ENCODE assay signal across 1 cellular context in the genomic region with DNA sequence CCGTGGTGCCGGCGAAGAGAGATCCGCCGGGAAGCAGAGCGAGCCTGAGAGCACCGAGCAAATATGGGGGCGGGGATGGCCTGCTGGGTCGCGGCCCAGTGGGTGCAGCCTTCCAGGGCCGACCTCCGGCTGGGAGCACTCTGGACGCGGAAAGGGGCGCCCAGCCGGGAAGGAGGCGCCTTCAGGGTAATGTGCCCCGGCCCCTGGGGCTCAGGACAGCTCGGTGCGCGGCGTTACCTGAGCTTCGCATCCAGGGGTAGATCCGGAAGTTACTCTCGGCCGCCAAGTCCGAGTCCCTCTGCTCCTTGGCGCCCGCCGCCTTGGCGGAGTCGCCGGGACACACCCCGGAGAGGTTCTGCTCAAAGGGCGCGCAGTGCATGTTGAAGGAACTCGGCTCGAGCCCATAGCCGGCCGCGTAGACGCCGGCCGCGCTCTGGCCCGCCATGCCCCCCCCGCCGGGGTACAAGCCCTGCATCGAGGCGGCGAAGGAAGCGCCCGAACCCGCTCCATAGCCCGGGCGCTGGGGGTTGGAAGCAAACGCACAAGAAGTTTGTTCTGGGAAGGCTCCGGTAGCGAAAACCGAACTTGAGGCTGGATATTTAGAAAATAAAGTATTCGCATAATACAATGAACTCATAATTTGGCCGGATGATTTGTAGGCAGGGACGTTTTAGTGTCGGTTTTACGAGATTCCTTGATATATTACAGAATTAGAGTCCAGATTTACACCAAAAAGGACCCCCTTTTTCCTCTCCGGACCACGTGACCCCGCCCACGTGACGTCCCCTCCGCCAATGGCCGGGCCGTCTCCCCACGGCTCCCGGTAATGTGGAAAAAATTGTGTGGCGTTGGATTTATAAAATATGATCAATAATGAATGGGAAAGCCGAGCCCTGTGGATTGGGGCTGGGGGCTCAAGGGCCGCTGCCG.
TF ChIP-seq lines count a peak whose summit lies in the region.

A gene (minus strand): TSS at position 736 of the 930 bp plus-strand sequence. CDS start 99 bp downstream, at position 637.

TF ChIP-seq in K562, 482 proteins besides CTCF, POLR2A, EP300 and RAD21 (continued from another document and continues in another):
- TF ChIP-seq, protein P1, sequence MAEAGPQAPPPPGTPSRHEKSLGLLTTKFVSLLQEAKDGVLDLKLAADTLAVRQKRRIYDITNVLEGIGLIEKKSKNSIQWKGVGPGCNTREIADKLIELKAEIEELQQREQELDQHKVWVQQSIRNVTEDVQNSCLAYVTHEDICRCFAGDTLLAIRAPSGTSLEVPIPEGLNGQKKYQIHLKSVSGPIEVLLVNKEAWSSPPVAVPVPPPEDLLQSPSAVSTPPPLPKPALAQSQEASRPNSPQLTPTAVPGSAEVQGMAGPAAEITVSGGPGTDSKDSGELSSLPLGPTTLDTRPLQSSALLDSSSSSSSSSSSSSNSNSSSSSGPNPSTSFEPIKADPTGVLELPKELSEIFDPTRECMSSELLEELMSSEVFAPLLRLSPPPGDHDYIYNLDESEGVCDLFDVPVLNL (CRISPR knock-in tag; IDR thresholded peaks at IDR 0.05; ENCODE audit: low read depth), result no peak
- no peak for TF ChIP-seq CEBPG (CRISPR knock-in tag; IDR thresholded peaks at IDR 0.05)
- no peak for TF ChIP-seq CEBPG (tag; conservative IDR thresholded peaks at IDR 0.05 in 1 of 2, IDR thresholded peaks at IDR 0.05 in 1 of 2)
- TF ChIP-seq ZFX (CRISPR knock-in tag; IDR thresholded peaks at IDR 0.05), result peak; percentile 91
- TF ChIP-seq OTX1 (CRISPR knock-in tag; IDR thresholded peaks at IDR 0.05), result no peak
- no peak for TF ChIP-seq GABPB2 (CRISPR knock-in tag; conservative IDR thresholded peaks at IDR 0.05)
- TF ChIP-seq, protein P2, sequence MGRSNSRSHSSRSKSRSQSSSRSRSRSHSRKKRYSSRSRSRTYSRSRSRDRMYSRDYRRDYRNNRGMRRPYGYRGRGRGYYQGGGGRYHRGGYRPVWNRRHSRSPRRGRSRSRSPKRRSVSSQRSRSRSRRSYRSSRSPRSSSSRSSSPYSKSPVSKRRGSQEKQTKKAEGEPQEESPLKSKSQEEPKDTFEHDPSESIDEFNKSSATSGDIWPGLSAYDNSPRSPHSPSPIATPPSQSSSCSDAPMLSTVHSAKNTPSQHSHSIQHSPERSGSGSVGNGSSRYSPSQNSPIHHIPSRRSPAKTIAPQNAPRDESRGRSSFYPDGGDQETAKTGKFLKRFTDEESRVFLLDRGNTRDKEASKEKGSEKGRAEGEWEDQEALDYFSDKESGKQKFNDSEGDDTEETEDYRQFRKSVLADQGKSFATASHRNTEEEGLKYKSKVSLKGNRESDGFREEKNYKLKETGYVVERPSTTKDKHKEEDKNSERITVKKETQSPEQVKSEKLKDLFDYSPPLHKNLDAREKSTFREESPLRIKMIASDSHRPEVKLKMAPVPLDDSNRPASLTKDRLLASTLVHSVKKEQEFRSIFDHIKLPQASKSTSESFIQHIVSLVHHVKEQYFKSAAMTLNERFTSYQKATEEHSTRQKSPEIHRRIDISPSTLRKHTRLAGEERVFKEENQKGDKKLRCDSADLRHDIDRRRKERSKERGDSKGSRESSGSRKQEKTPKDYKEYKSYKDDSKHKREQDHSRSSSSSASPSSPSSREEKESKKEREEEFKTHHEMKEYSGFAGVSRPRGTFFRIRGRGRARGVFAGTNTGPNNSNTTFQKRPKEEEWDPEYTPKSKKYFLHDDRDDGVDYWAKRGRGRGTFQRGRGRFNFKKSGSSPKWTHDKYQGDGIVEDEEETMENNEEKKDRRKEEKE (IDR thresholded peaks at IDR 0.05; ENCODE audit: borderline replicate concordance in 1 of 2, control insufficient read depth in 1 of 2, low read depth in 2 of 2, low read length in 1 of 2), result no peak
- no peak for TF ChIP-seq MTA2 (IDR thresholded peaks at IDR 0.05; ENCODE audit: low read depth)
- TF ChIP-seq ZNF41 (CRISPR knock-in tag; conservative IDR thresholded peaks at IDR 0.05), result no peak
- no peak for TF ChIP-seq SIN3B (IDR thresholded peaks at IDR 0.05; ENCODE audit: low read depth)
- no peak for TF ChIP-seq RBM39 (optimal IDR thresholded peaks at IDR 0.05; ENCODE audit: low read depth, low read length)
- no peak for TF ChIP-seq POLR2AphosphoS5 (IDR thresholded peaks at IDR 0.05; ENCODE audit: control insufficient read depth, insufficient read depth, low read depth, low read length)
- no peak for TF ChIP-seq MYBL2 (IDR thresholded peaks at IDR 0.05; ENCODE audit: low read depth)
- TF ChIP-seq MYBL2 (CRISPR knock-in tag; IDR thresholded peaks at IDR 0.05; ENCODE audit: borderline replicate concordance), result no peak
- TF ChIP-seq, protein P3, sequence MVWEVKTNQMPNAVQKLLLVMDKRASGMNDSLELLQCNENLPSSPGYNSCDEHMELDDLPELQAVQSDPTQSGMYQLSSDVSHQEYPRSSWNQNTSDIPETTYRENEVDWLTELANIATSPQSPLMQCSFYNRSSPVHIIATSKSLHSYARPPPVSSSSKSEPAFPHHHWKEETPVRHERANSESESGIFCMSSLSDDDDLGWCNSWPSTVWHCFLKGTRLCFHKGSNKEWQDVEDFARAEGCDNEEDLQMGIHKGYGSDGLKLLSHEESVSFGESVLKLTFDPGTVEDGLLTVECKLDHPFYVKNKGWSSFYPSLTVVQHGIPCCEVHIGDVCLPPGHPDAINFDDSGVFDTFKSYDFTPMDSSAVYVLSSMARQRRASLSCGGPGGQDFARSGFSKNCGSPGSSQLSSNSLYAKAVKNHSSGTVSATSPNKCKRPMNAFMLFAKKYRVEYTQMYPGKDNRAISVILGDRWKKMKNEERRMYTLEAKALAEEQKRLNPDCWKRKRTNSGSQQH (CRISPR knock-in tag; IDR thresholded peaks at IDR 0.05), result no peak
- no peak for TF ChIP-seq TFAM (CRISPR knock-in tag; conservative IDR thresholded peaks at IDR 0.05)
- TF ChIP-seq TEAD2 (tag; IDR thresholded peaks at IDR 0.05), result no peak
- TF ChIP-seq SAFB2 (IDR thresholded peaks at IDR 0.05; ENCODE audit: borderline replicate concordance, low read depth, low read length, severe bottlenecking), result no peak
- TF ChIP-seq, protein P4, sequence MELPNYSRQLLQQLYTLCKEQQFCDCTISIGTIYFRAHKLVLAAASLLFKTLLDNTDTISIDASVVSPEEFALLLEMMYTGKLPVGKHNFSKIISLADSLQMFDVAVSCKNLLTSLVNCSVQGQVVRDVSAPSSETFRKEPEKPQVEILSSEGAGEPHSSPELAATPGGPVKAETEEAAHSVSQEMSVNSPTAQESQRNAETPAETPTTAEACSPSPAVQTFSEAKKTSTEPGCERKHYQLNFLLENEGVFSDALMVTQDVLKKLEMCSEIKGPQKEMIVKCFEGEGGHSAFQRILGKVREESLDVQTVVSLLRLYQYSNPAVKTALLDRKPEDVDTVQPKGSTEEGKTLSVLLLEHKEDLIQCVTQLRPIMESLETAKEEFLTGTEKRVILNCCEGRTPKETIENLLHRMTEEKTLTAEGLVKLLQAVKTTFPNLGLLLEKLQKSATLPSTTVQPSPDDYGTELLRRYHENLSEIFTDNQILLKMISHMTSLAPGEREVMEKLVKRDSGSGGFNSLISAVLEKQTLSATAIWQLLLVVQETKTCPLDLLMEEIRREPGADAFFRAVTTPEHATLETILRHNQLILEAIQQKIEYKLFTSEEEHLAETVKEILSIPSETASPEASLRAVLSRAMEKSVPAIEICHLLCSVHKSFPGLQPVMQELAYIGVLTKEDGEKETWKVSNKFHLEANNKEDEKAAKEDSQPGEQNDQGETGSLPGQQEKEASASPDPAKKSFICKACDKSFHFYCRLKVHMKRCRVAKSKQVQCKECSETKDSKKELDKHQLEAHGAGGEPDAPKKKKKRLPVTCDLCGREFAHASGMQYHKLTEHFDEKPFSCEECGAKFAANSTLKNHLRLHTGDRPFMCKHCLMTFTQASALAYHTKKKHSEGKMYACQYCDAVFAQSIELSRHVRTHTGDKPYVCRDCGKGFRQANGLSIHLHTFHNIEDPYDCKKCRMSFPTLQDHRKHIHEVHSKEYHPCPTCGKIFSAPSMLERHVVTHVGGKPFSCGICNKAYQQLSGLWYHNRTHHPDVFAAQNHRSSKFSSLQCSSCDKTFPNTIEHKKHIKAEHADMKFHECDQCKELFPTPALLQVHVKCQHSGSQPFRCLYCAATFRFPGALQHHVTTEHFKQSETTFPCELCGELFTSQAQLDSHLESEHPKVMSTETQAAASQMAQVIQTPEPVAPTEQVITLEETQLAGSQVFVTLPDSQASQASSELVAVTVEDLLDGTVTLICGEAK (IDR thresholded peaks at IDR 0.05), result peak; percentile 32; the same call in 1 of the 2 replicates
- TF ChIP-seq, protein P4 (CRISPR knock-in tag; IDR thresholded peaks at IDR 0.05), result no peak
- no peak for TF ChIP-seq BMI1 (IDR thresholded peaks at IDR 0.05; ENCODE audit: low read length)
- TF ChIP-seq NCOA6 (IDR thresholded peaks at IDR 0.05), result no peak
- TF ChIP-seq, protein P5, sequence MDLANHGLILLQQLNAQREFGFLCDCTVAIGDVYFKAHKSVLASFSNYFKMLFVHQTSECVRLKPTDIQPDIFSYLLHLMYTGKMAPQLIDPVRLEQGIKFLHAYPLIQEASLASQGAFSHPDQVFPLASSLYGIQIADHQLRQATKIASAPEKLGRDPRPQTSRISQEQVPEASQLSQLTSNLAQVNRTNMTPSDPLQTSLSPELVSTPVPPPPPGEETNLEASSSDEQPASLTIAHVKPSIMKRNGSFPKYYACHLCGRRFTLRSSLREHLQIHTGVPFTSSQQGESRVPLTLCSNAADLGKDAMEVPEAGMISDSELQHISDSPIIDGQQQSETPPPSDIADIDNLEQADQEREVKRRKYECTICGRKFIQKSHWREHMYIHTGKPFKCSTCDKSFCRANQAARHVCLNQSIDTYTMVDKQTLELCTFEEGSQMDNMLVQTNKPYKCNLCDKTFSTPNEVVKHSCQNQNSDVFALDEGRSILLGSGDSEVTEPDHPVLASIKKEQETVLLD (IDR thresholded peaks at IDR 0.05), result no peak
- TF ChIP-seq, protein P6, sequence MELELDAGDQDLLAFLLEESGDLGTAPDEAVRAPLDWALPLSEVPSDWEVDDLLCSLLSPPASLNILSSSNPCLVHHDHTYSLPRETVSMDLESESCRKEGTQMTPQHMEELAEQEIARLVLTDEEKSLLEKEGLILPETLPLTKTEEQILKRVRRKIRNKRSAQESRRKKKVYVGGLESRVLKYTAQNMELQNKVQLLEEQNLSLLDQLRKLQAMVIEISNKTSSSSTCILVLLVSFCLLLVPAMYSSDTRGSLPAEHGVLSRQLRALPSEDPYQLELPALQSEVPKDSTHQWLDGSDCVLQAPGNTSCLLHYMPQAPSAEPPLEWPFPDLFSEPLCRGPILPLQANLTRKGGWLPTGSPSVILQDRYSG (tag; conservative IDR thresholded peaks at IDR 0.05; ENCODE audit: low read depth), result no peak
- no peak for TF ChIP-seq KLF13 (tag; IDR thresholded peaks at IDR 0.05; ENCODE audit: borderline replicate concordance, low read depth)
- TF ChIP-seq CHCHD3 (CRISPR knock-in tag; IDR thresholded peaks at IDR 0.05), result no peak
- no peak for TF ChIP-seq ZNF551 (CRISPR knock-in tag; IDR thresholded peaks at IDR 0.05)
- TF ChIP-seq EWSR1 (IDR thresholded peaks at IDR 0.05; ENCODE audit: borderline replicate concordance, low read depth, partially characterized antibody), result no peak
- TF ChIP-seq KDM5B (IDR thresholded peaks at IDR 0.05; ENCODE audit: insufficient replicate concordance, low read depth, low read length), result peak; percentile 48
- peak; percentile 97 for TF ChIP-seq TOE1 (IDR thresholded peaks at IDR 0.05; ENCODE audit: borderline replicate concordance)
- no peak for TF ChIP-seq TOE1 (CRISPR knock-in tag; IDR thresholded peaks at IDR 0.05; ENCODE audit: borderline replicate concordance, low read depth)
- TF ChIP-seq ZSCAN32 (CRISPR knock-in tag; IDR thresholded peaks at IDR 0.05), result no peak
- no peak for TF ChIP-seq ERF (CRISPR knock-in tag; IDR thresholded peaks at IDR 0.05)
- peak in 2 of 3 experiments; percentile 22 to 39 for TF ChIP-seq YY1 (IDR thresholded peaks at IDR 0.05; ENCODE audit: borderline replicate concordance in 1 of 3, control insufficient read depth in 1 of 3, extremely low read depth in 1 of 3, insufficient read depth in 3 of 3, insufficient read length in 1 of 3, insufficient replicate concordance in 2 of 3, low read depth in 1 of 3, low read length in 2 of 3)
- TF ChIP-seq RBM15 (IDR thresholded peaks at IDR 0.05; ENCODE audit: insufficient read depth, low read length), result no peak
- TF ChIP-seq, protein P7, sequence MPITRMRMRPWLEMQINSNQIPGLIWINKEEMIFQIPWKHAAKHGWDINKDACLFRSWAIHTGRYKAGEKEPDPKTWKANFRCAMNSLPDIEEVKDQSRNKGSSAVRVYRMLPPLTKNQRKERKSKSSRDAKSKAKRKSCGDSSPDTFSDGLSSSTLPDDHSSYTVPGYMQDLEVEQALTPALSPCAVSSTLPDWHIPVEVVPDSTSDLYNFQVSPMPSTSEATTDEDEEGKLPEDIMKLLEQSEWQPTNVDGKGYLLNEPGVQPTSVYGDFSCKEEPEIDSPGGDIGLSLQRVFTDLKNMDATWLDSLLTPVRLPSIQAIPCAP (CRISPR knock-in tag; IDR thresholded peaks at IDR 0.05; ENCODE audit: borderline replicate concordance), result no peak
